Comparison of ENCODE assay signal across 1 cellular context in genomic region chr3:48555231-48555948, GRCh38.
TF ChIP-seq lines count a peak whose summit lies in the region.

No MANE protein-coding gene starts in this region.

TF ChIP-seq in WTC11, 78 proteins besides CTCF, POLR2A, EP300 and RAD21 (continued from another document):
- TF ChIP-seq, protein P1, sequence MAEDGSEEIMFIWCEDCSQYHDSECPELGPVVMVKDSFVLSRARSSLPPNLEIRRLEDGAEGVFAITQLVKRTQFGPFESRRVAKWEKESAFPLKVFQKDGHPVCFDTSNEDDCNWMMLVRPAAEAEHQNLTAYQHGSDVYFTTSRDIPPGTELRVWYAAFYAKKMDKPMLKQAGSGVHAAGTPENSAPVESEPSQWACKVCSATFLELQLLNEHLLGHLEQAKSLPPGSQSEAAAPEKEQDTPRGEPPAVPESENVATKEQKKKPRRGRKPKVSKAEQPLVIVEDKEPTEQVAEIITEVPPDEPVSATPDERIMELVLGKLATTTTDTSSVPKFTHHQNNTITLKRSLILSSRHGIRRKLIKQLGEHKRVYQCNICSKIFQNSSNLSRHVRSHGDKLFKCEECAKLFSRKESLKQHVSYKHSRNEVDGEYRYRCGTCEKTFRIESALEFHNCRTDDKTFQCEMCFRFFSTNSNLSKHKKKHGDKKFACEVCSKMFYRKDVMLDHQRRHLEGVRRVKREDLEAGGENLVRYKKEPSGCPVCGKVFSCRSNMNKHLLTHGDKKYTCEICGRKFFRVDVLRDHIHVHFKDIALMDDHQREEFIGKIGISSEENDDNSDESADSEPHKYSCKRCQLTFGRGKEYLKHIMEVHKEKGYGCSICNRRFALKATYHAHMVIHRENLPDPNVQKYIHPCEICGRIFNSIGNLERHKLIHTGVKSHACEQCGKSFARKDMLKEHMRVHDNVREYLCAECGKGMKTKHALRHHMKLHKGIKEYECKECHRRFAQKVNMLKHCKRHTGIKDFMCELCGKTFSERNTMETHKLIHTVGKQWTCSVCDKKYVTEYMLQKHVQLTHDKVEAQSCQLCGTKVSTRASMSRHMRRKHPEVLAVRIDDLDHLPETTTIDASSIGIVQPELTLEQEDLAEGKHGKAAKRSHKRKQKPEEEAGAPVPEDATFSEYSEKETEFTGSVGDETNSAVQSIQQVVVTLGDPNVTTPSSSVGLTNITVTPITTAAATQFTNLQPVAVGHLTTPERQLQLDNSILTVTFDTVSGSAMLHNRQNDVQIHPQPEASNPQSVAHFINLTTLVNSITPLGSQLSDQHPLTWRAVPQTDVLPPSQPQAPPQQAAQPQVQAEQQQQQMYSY (CRISPR knock-in tag; IDR thresholded peaks at IDR 0.05): no peak
- no peak for TF ChIP-seq E2F1 (CRISPR knock-in tag; IDR thresholded peaks at IDR 0.05)
- TF ChIP-seq HMGA2 (CRISPR knock-in tag; IDR thresholded peaks at IDR 0.05): no peak
- no peak for TF ChIP-seq NR2C2 (CRISPR knock-in tag; IDR thresholded peaks at IDR 0.05)
- TF ChIP-seq ZNF219 (CRISPR knock-in tag; IDR thresholded peaks at IDR 0.05; ENCODE audit: borderline replicate concordance): no peak
- no peak for TF ChIP-seq SMAD4 (CRISPR knock-in tag; IDR thresholded peaks at IDR 0.05)
- TF ChIP-seq ZNF671 (CRISPR knock-in tag; IDR thresholded peaks at IDR 0.05): no peak
- TF ChIP-seq OVOL2 (CRISPR knock-in tag; IDR thresholded peaks at IDR 0.05; ENCODE audit: borderline replicate concordance): no peak
- TF ChIP-seq, protein P2, sequence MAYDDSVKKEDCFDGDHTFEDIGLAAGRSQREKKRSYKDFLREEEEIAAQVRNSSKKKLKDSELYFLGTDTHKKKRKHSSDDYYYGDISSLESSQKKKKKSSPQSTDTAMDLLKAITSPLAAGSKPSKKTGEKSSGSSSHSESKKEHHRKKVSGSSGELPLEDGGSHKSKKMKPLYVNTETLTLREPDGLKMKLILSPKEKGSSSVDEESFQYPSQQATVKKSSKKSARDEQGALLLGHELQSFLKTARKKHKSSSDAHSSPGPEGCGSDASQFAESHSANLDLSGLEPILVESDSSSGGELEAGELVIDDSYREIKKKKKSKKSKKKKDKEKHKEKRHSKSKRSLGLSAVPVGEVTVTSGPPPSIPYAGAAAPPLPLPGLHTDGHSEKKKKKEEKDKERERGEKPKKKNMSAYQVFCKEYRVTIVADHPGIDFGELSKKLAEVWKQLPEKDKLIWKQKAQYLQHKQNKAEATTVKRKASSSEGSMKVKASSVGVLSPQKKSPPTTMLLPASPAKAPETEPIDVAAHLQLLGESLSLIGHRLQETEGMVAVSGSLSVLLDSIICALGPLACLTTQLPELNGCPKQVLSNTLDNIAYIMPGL (CRISPR knock-in tag; IDR thresholded peaks at IDR 0.05): no peak
- TF ChIP-seq PREB (CRISPR knock-in tag; IDR thresholded peaks at IDR 0.05; ENCODE audit: borderline replicate concordance): no peak
- TF ChIP-seq, protein P3, sequence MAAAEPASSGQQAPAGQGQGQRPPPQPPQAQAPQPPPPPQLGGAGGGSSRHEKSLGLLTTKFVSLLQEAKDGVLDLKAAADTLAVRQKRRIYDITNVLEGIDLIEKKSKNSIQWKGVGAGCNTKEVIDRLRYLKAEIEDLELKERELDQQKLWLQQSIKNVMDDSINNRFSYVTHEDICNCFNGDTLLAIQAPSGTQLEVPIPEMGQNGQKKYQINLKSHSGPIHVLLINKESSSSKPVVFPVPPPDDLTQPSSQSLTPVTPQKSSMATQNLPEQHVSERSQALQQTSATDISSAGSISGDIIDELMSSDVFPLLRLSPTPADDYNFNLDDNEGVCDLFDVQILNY (CRISPR knock-in tag; IDR thresholded peaks at IDR 0.05): no peak
- TF ChIP-seq TEAD4 (CRISPR knock-in tag; IDR thresholded peaks at IDR 0.05): no peak
- no peak for TF ChIP-seq ZNF532 (CRISPR knock-in tag; IDR thresholded peaks at IDR 0.05; ENCODE audit: borderline replicate concordance)
- no peak for TF ChIP-seq NFE2L1 (CRISPR knock-in tag; IDR thresholded peaks at IDR 0.05)
- TF ChIP-seq AR (CRISPR knock-in tag; IDR thresholded peaks at IDR 0.05): no peak
